9 cellular contexts compared by ENCODE assay signal in genomic region chr19:11323601-11324078, GRCh38. TPM values are rescaled to one million over a fixed set of nuclear protein-coding genes. Genes with fewer than 3 reads are reported as not detected.
DNase-seq lines count a peak whose midpoint lies in the region; ATAC-seq, FAIRE-seq and TF ChIP-seq lines count a peak whose summit lies in the region.
"Had no signal": no experiment of that assay in that cellular context is flagged by ENCODE, and none has a peak within 500 bp of the region (broad histone marks: within the 10 kb centered on the region; RNA-seq: fewer than 3 reads in every experiment).

No MANE protein-coding gene starts in this region.

- H3K4me3 ChIP-seq in A549 (no peak overlapping the region), IMR-90 (ENCODE audit: insufficient read depth, low read depth, low read length) (no peak overlapping the region), K562 (no peak overlapping the region), mucosa of rectum (ENCODE audit: low read length in 2 of 2) (no peak overlapping the region)

- H2BK15ac ChIP-seq in IMR-90 (ENCODE audit: low read depth, low read length) = peak overlapping the region; percentile 91; the same call in 2 of the 3 replicates

- peak overlapping the region; percentile 82; the same call in 1 of the 2 replicates for H3K56ac ChIP-seq in IMR-90 (ENCODE audit: extremely low read depth, insufficient read depth, low read length)

- H3K9me1 ChIP-seq in IMR-90 (ENCODE audit: insufficient read depth, low read length) = peaks cover 10% of the 10 kb centered on the region
- H3K9me1 ChIP-seq in K562 (ENCODE audit: control insufficient read depth, insufficient read depth, low read length) = no peaks in the 10 kb centered on the region

- peak overlapping the region; percentile 60 to 83 for H4K8ac ChIP-seq in IMR-90 (ENCODE audit: low read depth in 2 of 2, low read length in 2 of 2)

- H4K91ac ChIP-seq in IMR-90 (ENCODE audit: insufficient read depth, low read depth, low read length) = peak overlapping the region; percentile 91

- peak in 1 of 2 experiments; percentile 19; a peak in 2 of 6 replicates for ATAC-seq in A549
- ATAC-seq in IMR-90 (ENCODE audit: low read depth) = no peak; the same call in 1 of the 2 replicates
- peak; percentile 17; the same call in 2 of the 3 replicates for ATAC-seq in K562
- ATAC-seq in sciatic nerve = no peak
- ATAC-seq in HG02642 (IDR thresholded peaks at IDR 0.05; ENCODE audit: poor library complexity, unreplicated experiment) = no peak

- intact Hi-C loops in IMR-90 (cut with micrococcal nuclease) (loop anchor here (1.0 kb wide), 1 partner anchor 16 kb away; the partner anchor contains the start of gene RAB3D), K562 (cut with micrococcal nuclease) (no loop called here), sciatic nerve (cut with DNase I) (no loop called here)

- DNase-seq in A549 (ENCODE audit: low read depth in 1 of 2, low spot score in 1 of 2) (no peak), IMR-90 (no peak), K562 (ENCODE audit: extremely low read depth in 1 of 4, low spot score in 3 of 4) (no peak), SKM-1 treated with dmso at 0.1 percent for 144 hours (lab: John Stamatoyannopoulos, UW; ENCODE audit: unreplicated experiment) (no peak), sciatic nerve (ENCODE audit: low spot score) (no peak), NCI-H1436 treated with DMSO at 0.1 percent for 48 hours (lab: John Stamatoyannopoulos, UW) (no peak)

- H3K9me3 ChIP-seq in A549 (no peaks in the 10 kb centered on the region), IMR-90 (ENCODE audit: control insufficient read depth, insufficient read depth, low read length) (no peaks in the 10 kb centered on the region), K562 (replicated peaks; ENCODE audit: control insufficient read depth, insufficient read depth, low read depth, low read length) (no peaks in the 10 kb centered on the region), mucosa of rectum (ENCODE audit: control insufficient read depth in 2 of 2, low read length in 2 of 2) (no peaks in the 10 kb centered on the region)

- H3K9ac ChIP-seq in IMR-90 (ENCODE audit: low read depth, low read length) = peak overlapping the region; percentile 1; the same call in 1 of the 2 replicates
- H3K9ac ChIP-seq in K562 (ENCODE audit: insufficient read depth in 1 of 2, low read depth in 2 of 2, low read length in 2 of 2) = peak overlapping the region in 1 of 2 experiments; percentile 6; a peak in 1 of 4 replicates
- H3K9ac ChIP-seq in mucosa of rectum (ENCODE audit: low read depth in 1 of 2, low read length in 2 of 2) = peak overlapping the region in 1 of 2 donors; percentile 29

- TF ChIP-seq EP300 in A549 (IDR thresholded peaks at IDR 0.05) (no peak), K562 (IDR thresholded peaks at IDR 0.05; ENCODE audit: low read length) (no peak)

- H3K27ac ChIP-seq in A549 (peak overlapping the region; percentile 79 to 89), IMR-90 (ENCODE audit: insufficient read depth, low read length) (peak overlapping the region; percentile 65), K562 (ENCODE audit: extremely low read depth, low read depth, low read length) (peak overlapping the region; percentile 27; the same call in 1 of the 3 replicates), mucosa of rectum (ENCODE audit: low read depth in 2 of 2, low read length in 2 of 2) (peak overlapping the region; percentile 38 to 67)

- peak overlapping the region; percentile 76 for H3K4ac ChIP-seq in IMR-90 (ENCODE audit: low read depth, low read length)

- no peaks in the 10 kb centered on the region for H3K79me1 ChIP-seq in IMR-90 (ENCODE audit: low read depth in 1 of 2, low read length in 2 of 2)

- peak overlapping the region; percentile 79 for H2BK20ac ChIP-seq in IMR-90 (ENCODE audit: low read depth, low read length)

- in situ Hi-C loops in IMR-90 (cut with MboI; ENCODE audit: low sequenced_read_pairs) (no loop called here), K562 (cut with MboI) (no loop called here)

- dilution Hi-C loops in IMR-90 (cut with HindIII; ENCODE audit: low sequenced_read_pairs, unreplicated experiment) = no loop called here

- no peaks in the 10 kb centered on the region for H3K79me2 ChIP-seq in K562 (ENCODE audit: control insufficient read depth, insufficient read depth, low read length)

- WGBS in A549 (ENCODE audit: missing lambda C conversion rate) = 64% methylated on average over 5 of the region's 5 CpGs
- 60% methylated on average over 1 of the region's 5 CpGs; no CpG with 5 or more reads in 1 of the 2 experiments for WGBS in IMR-90 (ENCODE audit: extremely low coverage in 2 of 2, insufficient read length in 1 of 2), 2 experiments
- WGBS in K562 (ENCODE audit: insufficient coverage, low coverage, missing lambda C conversion rate) = 62% methylated on average over 5 of the region's 5 CpGs

- CTCF ChIA-PET in A549 (lab: Yijun Ruan, JAX) = interaction anchor here (0.7 to 1.8 kb wide), 6 partner anchors 28 to 160 kb away, joined by 3 to 5 read pairs (median 3); partner anchors contain the start of gene TSPAN16
- CTCF ChIA-PET in IMR-90 (lab: Yijun Ruan, JAX) = no interaction called here
- CTCF ChIA-PET in K562 (lab: Yijun Ruan, JAX; ENCODE audit: low intra/inter-chr PET ratio) = no interaction called here

- peak overlapping the region; percentile 33 for H2AK9ac ChIP-seq in IMR-90 (replicated peaks; ENCODE audit: low read depth, low read length, poor library complexity)

- H3K36me3 ChIP-seq in IMR-90 (ENCODE audit: control insufficient read depth, insufficient read depth, low read length) = peaks cover 7% of the 10 kb centered on the region; the same call in 1 of the 2 replicates
- H3K36me3 ChIP-seq in K562 (ENCODE audit: control insufficient read depth, insufficient read depth, low read length) = no peaks in the 10 kb centered on the region
- H3K36me3 ChIP-seq in mucosa of rectum (ENCODE audit: control insufficient read depth in 2 of 2, insufficient read depth in 2 of 2, low read length in 2 of 2) = peaks cover 3 to 4% of the 10 kb centered on the region in 2 donors

- no peak for TF ChIP-seq RAD21 in A549 (conservative IDR thresholded peaks at IDR 0.05 in 1 of 2, IDR thresholded peaks at IDR 0.05 in 1 of 2)
- TF ChIP-seq RAD21 in IMR-90 (IDR thresholded peaks at IDR 0.05; ENCODE audit: low read length) = no peak
- no peak for TF ChIP-seq RAD21 in K562 (CRISPR knock-in tag; conservative IDR thresholded peaks at IDR 0.05 in 1 of 2, IDR thresholded peaks at IDR 0.05 in 1 of 2)

- H2AFZ ChIP-seq in IMR-90 (replicated peaks; ENCODE audit: low read length, poor library complexity) (peak overlapping the region; percentile 38), K562 (ENCODE audit: low read depth, low read length) (peak overlapping the region; percentile 25; the same call in 1 of the 2 replicates)

- BruUV-seq in IMR-90 (replicated peaks; lab: Mats Ljungman, UMichigan) = no TSS peak
- BruUV-seq in K562 (replicated peaks; lab: Mats Ljungman, UMichigan) = TSS peak; percentile 47

- H3K14ac ChIP-seq in IMR-90 (replicated peaks; ENCODE audit: low read depth, low read length) = peak overlapping the region; percentile 59

- H4K20me1 ChIP-seq in IMR-90 (ENCODE audit: insufficient read depth, low read length) (no peaks in the 10 kb centered on the region), K562 (replicated peaks; ENCODE audit: control insufficient read depth, insufficient read depth, low read length) (no peaks in the 10 kb centered on the region)

- no peak for TF ChIP-seq POLR2A in A549 (IDR thresholded peaks at IDR 0.05; ENCODE audit: low read length)
- TF ChIP-seq POLR2A in IMR-90 (IDR thresholded peaks at IDR 0.05; ENCODE audit: low read depth, low read length) = no peak
- TF ChIP-seq POLR2A in K562 (conservative IDR thresholded peaks at IDR 0.05) = no peak

- peak overlapping the region; percentile 5 for H3K18ac ChIP-seq in IMR-90 (ENCODE audit: low read depth, low read length)

- H2AK5ac ChIP-seq in IMR-90 (ENCODE audit: low read depth, low read length) = peak overlapping the region; percentile 96

- no peak for TF ChIP-seq CTCF in A549 (IDR thresholded peaks at IDR 0.05)
- no peak for TF ChIP-seq CTCF in IMR-90 (conservative IDR thresholded peaks at IDR 0.05; ENCODE audit: low read depth, low read length)
- no peak for TF ChIP-seq CTCF in K562 (IDR thresholded peaks at IDR 0.05 in 2 of 3, conservative IDR thresholded peaks at IDR 0.05 in 1 of 3; ENCODE audit: insufficient read depth in 2 of 3, low read depth in 1 of 3, low read length in 3 of 3)

- H2BK5ac ChIP-seq in IMR-90 (ENCODE audit: low read depth, low read length, poor library complexity, severe bottlenecking) = peak overlapping the region; percentile 38

- POLR2A ChIA-PET in A549 (lab: Yijun Ruan, JAX) (interaction anchor here (1.0 to 1.9 kb wide), 4 partner anchors 16 to 58 kb away, joined by 4 to 7 read pairs (median 6); partner anchors contain the start of genes CCDC159, RAB3D and TMEM205), IMR-90 (lab: Charles Lee; ENCODE audit: unreplicated experiment) (no interaction called here), K562 (lab: Yijun Ruan, JAX) (no interaction called here)

- H3K4me1 ChIP-seq in A549 (peaks cover 42% of the 10 kb centered on the region), IMR-90 (ENCODE audit: control insufficient read depth, insufficient read depth, low read length) (peaks cover 12% of the 10 kb centered on the region), K562 (replicated peaks in 1 of 2; ENCODE audit: control insufficient read depth in 2 of 2, insufficient read depth in 2 of 2, low read length in 2 of 2) (peaks cover 17 to 27% of the 10 kb centered on the region in 2 experiments; a peak in 4 of 5 replicates), mucosa of rectum (ENCODE audit: control insufficient read depth in 2 of 2, insufficient read depth in 2 of 2, low read length in 2 of 2) (peaks cover 13 to 15% of the 10 kb centered on the region in 2 donors)

- H3K4me2 ChIP-seq in A549 (peak overlapping the region; percentile 68), IMR-90 (ENCODE audit: low read depth, low read length) (peak overlapping the region; percentile 43), K562 (ENCODE audit: insufficient read depth, low read length) (0 out of 2 replicates have a peak overlapping the region, but pooled peaks have one; percentile 11)

- H3K27me3 ChIP-seq in IMR-90 (ENCODE audit: control insufficient read depth, insufficient read depth, low read length) (no peaks in the 10 kb centered on the region), K562 (ENCODE audit: control insufficient read depth in 2 of 2, insufficient read depth in 2 of 2, low read length in 2 of 2) (no peaks in the 10 kb centered on the region), mucosa of rectum (ENCODE audit: control insufficient read depth in 2 of 2, insufficient read depth in 2 of 2, low read length in 2 of 2) (no peaks in the 10 kb centered on the region)

- H3K23ac ChIP-seq in IMR-90 (ENCODE audit: low read depth, low read length) = peak overlapping the region; percentile 87

- FAIRE-seq in A549 (lab: Jason Lieb, UNC) = no peak
- no peak for FAIRE-seq in K562 (lab: Jason Lieb, UNC)

- H2BK120ac ChIP-seq in IMR-90 (ENCODE audit: low read depth, low read length) = peak overlapping the region; percentile 87

- H4K5ac ChIP-seq in IMR-90 (ENCODE audit: low read depth, low read length) = peak overlapping the region; percentile 3

RNA-seq across cellular contexts. Expression of gene RAB3D, which starts 15.8 kb away (rescaled TPM):
- polyA plus RNA-seq in A549 (2011; rRNA removed) = 22.3 and 26.8 TPM in 2 replicates
- polyA plus RNA-seq in A549 (2012; cell fraction: cytosol; rRNA removed) = 13.2 and 14.0 TPM in 2 replicates
- 6.9 and 9.4 TPM in 2 replicates for polyA plus RNA-seq in A549 (2012; cell fraction: nucleus; rRNA removed)
- 4.1 to 5.6 TPM (median 4.8 TPM) in 3 replicates for polyA plus RNA-seq in A549 (2017; fragmentation: RNase III; extraction: RNeasy Plus Mini Kit Qiagen cat#74134 plus additional on column Dnase treatment)
- polyA minus RNA-seq in A549 (2011; rRNA and poly(A)+ RNA removed) = 95.2 and 136 TPM in 2 replicates
- total RNA-seq in IMR-90 (2012; rRNA removed) = 4.8 and 5.0 TPM in 2 replicates
- polyA plus RNA-seq in IMR-90 (2012; rRNA removed) = 5.0 and 5.5 TPM in 2 replicates
- polyA plus RNA-seq in IMR-90 (2012; cell fraction: cytosol; rRNA removed) = 5.5 and 6.5 TPM in 2 replicates
- 6.6 and 12.2 TPM in 2 replicates for polyA plus RNA-seq in IMR-90 (2012; cell fraction: nucleus; rRNA removed; ENCODE audit: low replicate concordance)
- total RNA-seq in K562 (2011; cell fraction: chromatin; rRNA removed; ENCODE audit: low replicate concordance) = 3.0 and 8.8 TPM in 2 replicates
- total RNA-seq in K562 (2011; cell fraction: nucleolus; rRNA removed) = 2.5 and 3.2 TPM in 2 replicates
- total RNA-seq in K562 (2011; cell fraction: nucleoplasm; rRNA removed) = 2.6 TPM in 2 replicates
- total RNA-seq in K562 (2014; rRNA removed) = 1.2 and 1.6 TPM in 2 replicates
- total RNA-seq in K562 (2014; rRNA removed; fragmentation: Illumina TruSeq; extraction: Trizol) = 1.3 and 1.4 TPM in 2 replicates
- 1.8 and 1.9 TPM in 2 replicates for total RNA-seq in K562 (2015; rRNA removed; fragmentation: Illumina TruSeq; extraction: Trizol)
- 3.3 and 4.5 TPM in 2 replicates for total RNA-seq in K562 (2021)
- polyA plus RNA-seq in K562 (2011; rRNA removed) = 3.0 and 3.8 TPM in 2 replicates
- polyA plus RNA-seq in K562 (2011; cell fraction: cytosol; rRNA removed) = 2.6 and 3.9 TPM in 2 replicates
- polyA plus RNA-seq in K562 (2011; cell fraction: nucleus; rRNA removed) = 1.3 and 1.7 TPM in 2 replicates
- polyA plus RNA-seq in K562 (2012) = 1.1 and 2.3 TPM in 2 replicates
- 0.89 and 1.4 TPM in 2 replicates for polyA plus RNA-seq in K562 (2014; fragmentation: Illumina TruSeq; extraction: Trizol)
- 1 to 10 TPM in 1 of 2 experiments, under 1 TPM in 1; 0.34 to 1.1 TPM for polyA plus RNA-seq in K562 (2014; fragmentation: Nextera tagmentation; extraction: Ambion mirVana)
- polyA plus RNA-seq in K562 (2014; rRNA removed) = 1.5 and 1.9 TPM in 2 replicates
- polyA minus RNA-seq in K562 (2011; rRNA and poly(A)+ RNA removed) = 7.1 and 8.6 TPM in 2 replicates
- 2.7 and 4.4 TPM in 2 replicates for polyA minus RNA-seq in K562 (2011; cell fraction: cytosol; rRNA and poly(A)+ RNA removed)
- 1.2 and 1.6 TPM in 2 replicates for polyA minus RNA-seq in K562 (2011; cell fraction: nucleus; rRNA and poly(A)+ RNA removed)
- 25.1 TPM for total RNA-seq in sciatic nerve

RNA-seq across cellular contexts. Expression of gene TMEM205, which starts 22.4 kb away (rescaled TPM):
- 183 and 230 TPM in 2 replicates for polyA plus RNA-seq in A549 (2011; rRNA removed)
- polyA plus RNA-seq in A549 (2012; cell fraction: cytosol; rRNA removed) = 269 and 277 TPM in 2 replicates
- 218 and 264 TPM in 2 replicates for polyA plus RNA-seq in A549 (2012; cell fraction: nucleus; rRNA removed)
- 91.6 to 92.6 TPM (median 92.3 TPM) in 3 replicates for polyA plus RNA-seq in A549 (2017; fragmentation: RNase III; extraction: RNeasy Plus Mini Kit Qiagen cat#74134 plus additional on column Dnase treatment)
- 135 and 193 TPM in 2 replicates for polyA minus RNA-seq in A549 (2011; rRNA and poly(A)+ RNA removed)
- total RNA-seq in IMR-90 (2012; rRNA removed) = 87.5 and 136 TPM in 2 replicates
- 107 and 110 TPM in 2 replicates for polyA plus RNA-seq in IMR-90 (2012; rRNA removed)
- 71.0 and 211 TPM in 2 replicates for polyA plus RNA-seq in IMR-90 (2012; cell fraction: cytosol; rRNA removed)
- polyA plus RNA-seq in IMR-90 (2012; cell fraction: nucleus; rRNA removed; ENCODE audit: low replicate concordance) = 91.3 and 108 TPM in 2 replicates
- 24.9 and 71.9 TPM in 2 replicates for total RNA-seq in K562 (2011; cell fraction: chromatin; rRNA removed; ENCODE audit: low replicate concordance)
- 125 and 126 TPM in 2 replicates for total RNA-seq in K562 (2011; cell fraction: nucleolus; rRNA removed)
- 67.8 and 77.4 TPM in 2 replicates for total RNA-seq in K562 (2011; cell fraction: nucleoplasm; rRNA removed)
- 63.3 and 68.9 TPM in 2 replicates for total RNA-seq in K562 (2014; rRNA removed)
- 21.2 and 26.1 TPM in 2 replicates for total RNA-seq in K562 (2014; rRNA removed; fragmentation: Illumina TruSeq; extraction: Trizol)
- total RNA-seq in K562 (2015; rRNA removed; fragmentation: Illumina TruSeq; extraction: Trizol) = 32.0 and 33.7 TPM in 2 replicates
- 44.1 and 45.6 TPM in 2 replicates for total RNA-seq in K562 (2021)
- 57.7 and 68.8 TPM in 2 replicates for polyA plus RNA-seq in K562 (2011; rRNA removed)
- polyA plus RNA-seq in K562 (2011; cell fraction: cytosol; rRNA removed) = 179 and 221 TPM in 2 replicates
- polyA plus RNA-seq in K562 (2011; cell fraction: nucleus; rRNA removed) = 92.4 and 97.3 TPM in 2 replicates
- 57.1 and 57.4 TPM in 2 replicates for polyA plus RNA-seq in K562 (2012)
- 72.6 and 73.2 TPM in 2 replicates for polyA plus RNA-seq in K562 (2014; fragmentation: Illumina TruSeq; extraction: Trizol)
- 10 to 100 TPM; 21.3 to 27.3 TPM for polyA plus RNA-seq in K562 (2014; fragmentation: Nextera tagmentation; extraction: Ambion mirVana)
- 81.5 and 83.8 TPM in 2 replicates for polyA plus RNA-seq in K562 (2014; rRNA removed)
- 30.4 and 35.1 TPM in 2 replicates for polyA minus RNA-seq in K562 (2011; rRNA and poly(A)+ RNA removed)
- 26.4 and 28.5 TPM in 2 replicates for polyA minus RNA-seq in K562 (2011; cell fraction: cytosol; rRNA and poly(A)+ RNA removed)
- 4.7 and 11.6 TPM in 2 replicates for polyA minus RNA-seq in K562 (2011; cell fraction: nucleus; rRNA and poly(A)+ RNA removed)
- total RNA-seq in sciatic nerve = 58.0 TPM

RNA-seq across cellular contexts. Expression of gene CCDC159, which starts 22.7 kb away (rescaled TPM):
- polyA plus RNA-seq in A549 (2011; rRNA removed) = 11.3 and 12.2 TPM in 2 replicates
- polyA plus RNA-seq in A549 (2012; cell fraction: cytosol; rRNA removed) = 7.5 and 7.9 TPM in 2 replicates
- polyA plus RNA-seq in A549 (2012; cell fraction: nucleus; rRNA removed) = 40.2 and 53.1 TPM in 2 replicates
- polyA plus RNA-seq in A549 (2017; fragmentation: RNase III; extraction: RNeasy Plus Mini Kit Qiagen cat#74134 plus additional on column Dnase treatment) = 8.4 to 11.2 TPM (median 8.6 TPM) in 3 replicates
- polyA minus RNA-seq in A549 (2011; rRNA and poly(A)+ RNA removed) = 8.0 and 12.8 TPM in 2 replicates
- total RNA-seq in IMR-90 (2012; rRNA removed) = 4.4 and 4.7 TPM in 2 replicates
- polyA plus RNA-seq in IMR-90 (2012; rRNA removed) = 14.0 and 14.3 TPM in 2 replicates
- 10.4 and 13.2 TPM in 2 replicates for polyA plus RNA-seq in IMR-90 (2012; cell fraction: cytosol; rRNA removed)
- polyA plus RNA-seq in IMR-90 (2012; cell fraction: nucleus; rRNA removed; ENCODE audit: low replicate concordance) = 85.5 and 114 TPM in 2 replicates
- total RNA-seq in K562 (2011; cell fraction: chromatin; rRNA removed; ENCODE audit: low replicate concordance) = 35.6 and 69.3 TPM in 2 replicates
- 24.6 and 29.0 TPM in 2 replicates for total RNA-seq in K562 (2011; cell fraction: nucleolus; rRNA removed)
- total RNA-seq in K562 (2011; cell fraction: nucleoplasm; rRNA removed) = 35.5 and 35.6 TPM in 2 replicates
- 3.6 and 3.7 TPM in 2 replicates for total RNA-seq in K562 (2014; rRNA removed)
- total RNA-seq in K562 (2014; rRNA removed; fragmentation: Illumina TruSeq; extraction: Trizol) = 3.1 and 3.9 TPM in 2 replicates
- total RNA-seq in K562 (2015; rRNA removed; fragmentation: Illumina TruSeq; extraction: Trizol) = 3.9 and 4.7 TPM in 2 replicates
- 5.9 and 7.6 TPM in 2 replicates for total RNA-seq in K562 (2021)
- 6.8 and 9.4 TPM in 2 replicates for polyA plus RNA-seq in K562 (2011; rRNA removed)
- 5.8 and 5.9 TPM in 2 replicates for polyA plus RNA-seq in K562 (2011; cell fraction: cytosol; rRNA removed)
- polyA plus RNA-seq in K562 (2011; cell fraction: nucleus; rRNA removed) = 52.3 and 65.7 TPM in 2 replicates
- polyA plus RNA-seq in K562 (2012) = 13.1 and 29.9 TPM in 2 replicates
- 8.9 and 10.1 TPM in 2 replicates for polyA plus RNA-seq in K562 (2014; fragmentation: Illumina TruSeq; extraction: Trizol)
- polyA plus RNA-seq in K562 (2014; fragmentation: Nextera tagmentation; extraction: Ambion mirVana) = 1 to 10 TPM in 1 of 2 experiments, under 1 TPM in 1; 0.68 to 2.5 TPM
- 6.8 and 8.6 TPM in 2 replicates for polyA plus RNA-seq in K562 (2014; rRNA removed)
- 2.1 and 3.3 TPM in 2 replicates for polyA minus RNA-seq in K562 (2011; rRNA and poly(A)+ RNA removed)
- not detected in 2 replicates for polyA minus RNA-seq in K562 (2011; cell fraction: cytosol; rRNA and poly(A)+ RNA removed)
- polyA minus RNA-seq in K562 (2011; cell fraction: nucleus; rRNA and poly(A)+ RNA removed) = 14.4 and 14.7 TPM in 2 replicates
- total RNA-seq in sciatic nerve = 42.7 TPM

RNA-seq across cellular contexts. Expression of gene TSPAN16, which starts 27.7 kb away (rescaled TPM):
- polyA plus RNA-seq in A549 (2011; rRNA removed) = not detected in 2 replicates
- not detected in 2 replicates for polyA plus RNA-seq in A549 (2012; cell fraction: cytosol; rRNA removed)
- polyA plus RNA-seq in A549 (2012; cell fraction: nucleus; rRNA removed) = not detected in 2 replicates
- not detected in 3 replicates for polyA plus RNA-seq in A549 (2017; fragmentation: RNase III; extraction: RNeasy Plus Mini Kit Qiagen cat#74134 plus additional on column Dnase treatment)
- not detected in 2 replicates for polyA minus RNA-seq in A549 (2011; rRNA and poly(A)+ RNA removed)
- total RNA-seq in IMR-90 (2012; rRNA removed) = not detected in 2 replicates
- not detected in 2 replicates for polyA plus RNA-seq in IMR-90 (2012; rRNA removed)
- polyA plus RNA-seq in IMR-90 (2012; cell fraction: cytosol; rRNA removed) = not detected in 2 replicates
- polyA plus RNA-seq in IMR-90 (2012; cell fraction: nucleus; rRNA removed; ENCODE audit: low replicate concordance) = not detected in 2 replicates
- not detected in 2 replicates for total RNA-seq in K562 (2011; cell fraction: chromatin; rRNA removed; ENCODE audit: low replicate concordance)
- not detected in 2 replicates for total RNA-seq in K562 (2011; cell fraction: nucleolus; rRNA removed)
- total RNA-seq in K562 (2011; cell fraction: nucleoplasm; rRNA removed) = not detected in 2 replicates
- total RNA-seq in K562 (2014; rRNA removed) = not detected in 2 replicates
- total RNA-seq in K562 (2014; rRNA removed; fragmentation: Illumina TruSeq; extraction: Trizol) = not detected in 2 replicates
- not detected in 2 replicates for total RNA-seq in K562 (2015; rRNA removed; fragmentation: Illumina TruSeq; extraction: Trizol)
- total RNA-seq in K562 (2021) = not detected in 2 replicates
- polyA plus RNA-seq in K562 (2011; rRNA removed) = not detected in 2 replicates
- polyA plus RNA-seq in K562 (2011; cell fraction: cytosol; rRNA removed) = not detected in 2 replicates
- polyA plus RNA-seq in K562 (2011; cell fraction: nucleus; rRNA removed) = not detected in 2 replicates
- polyA plus RNA-seq in K562 (2012) = not detected in 2 replicates
- not detected in 2 replicates for polyA plus RNA-seq in K562 (2014; fragmentation: Illumina TruSeq; extraction: Trizol)
- not detected for polyA plus RNA-seq in K562 (2014; fragmentation: Nextera tagmentation; extraction: Ambion mirVana)
- not detected in 2 replicates for polyA plus RNA-seq in K562 (2014; rRNA removed)
- polyA minus RNA-seq in K562 (2011; rRNA and poly(A)+ RNA removed) = not detected in 2 replicates
- not detected in 2 replicates for polyA minus RNA-seq in K562 (2011; cell fraction: cytosol; rRNA and poly(A)+ RNA removed)
- polyA minus RNA-seq in K562 (2011; cell fraction: nucleus; rRNA and poly(A)+ RNA removed) = not detected in 2 replicates
- total RNA-seq in sciatic nerve = not detected
- total RNA-seq: neural crest cell had no signal

RNA-seq across cellular contexts. Expression of gene PLPPR2, which starts 31.6 kb away (rescaled TPM):
- polyA plus RNA-seq in A549 (2011; rRNA removed) (5.6 and 6.3 TPM in 2 replicates), A549 (2017; fragmentation: RNase III; extraction: RNeasy Plus Mini Kit Qiagen cat#74134 plus additional on column Dnase treatment) (8.6 to 12.3 TPM (median 9.7 TPM) in 3 replicates), IMR-90 (2012; rRNA removed) (45.2 and 50.2 TPM in 2 replicates), K562 (2011; rRNA removed) (3.4 and 6.3 TPM in 2 replicates), K562 (2014; fragmentation: Illumina TruSeq; extraction: Trizol) (8.1 and 12.8 TPM in 2 replicates), K562 (2014; fragmentation: Nextera tagmentation; extraction: Ambion mirVana) (under 1 TPM; 0.49 TPM), K562 (2014; rRNA removed) (8.6 and 10.0 TPM in 2 replicates)
- polyA plus RNA-seq in A549 (2012; cell fraction: cytosol; rRNA removed) = 8.6 and 11.8 TPM in 2 replicates
- polyA plus RNA-seq in A549 (2012; cell fraction: nucleus; rRNA removed) = 20.2 and 33.1 TPM in 2 replicates
- 4.7 TPM in 2 replicates for polyA minus RNA-seq in A549 (2011; rRNA and poly(A)+ RNA removed)
- total RNA-seq in IMR-90 (2012; rRNA removed) (3.9 and 4.4 TPM in 2 replicates), K562 (2014; rRNA removed) (4.4 and 11.2 TPM in 2 replicates), K562 (2014; rRNA removed; fragmentation: Illumina TruSeq; extraction: Trizol) (1.8 and 2.1 TPM in 2 replicates), K562 (2015; rRNA removed; fragmentation: Illumina TruSeq; extraction: Trizol) (2.6 and 3.1 TPM in 2 replicates), K562 (2021) (15.9 and 17.6 TPM in 2 replicates), sciatic nerve (27.5 TPM)
- 36.6 and 62.6 TPM in 2 replicates for polyA plus RNA-seq in IMR-90 (2012; cell fraction: cytosol; rRNA removed)
- 66.7 and 132 TPM in 2 replicates for polyA plus RNA-seq in IMR-90 (2012; cell fraction: nucleus; rRNA removed; ENCODE audit: low replicate concordance)
- total RNA-seq in K562 (2011; cell fraction: chromatin; rRNA removed; ENCODE audit: low replicate concordance) = 8.1 and 27.1 TPM in 2 replicates
- 25.7 and 35.0 TPM in 2 replicates for total RNA-seq in K562 (2011; cell fraction: nucleolus; rRNA removed)
- 21.9 and 29.8 TPM in 2 replicates for total RNA-seq in K562 (2011; cell fraction: nucleoplasm; rRNA removed)
- 5.2 and 13.0 TPM in 2 replicates for polyA plus RNA-seq in K562 (2011; cell fraction: cytosol; rRNA removed)
- polyA plus RNA-seq in K562 (2011; cell fraction: nucleus; rRNA removed) = 21.6 and 30.6 TPM in 2 replicates
- 16.0 and 16.8 TPM in 2 replicates for polyA plus RNA-seq in K562 (2012)
- 1.1 and 2.5 TPM in 2 replicates for polyA minus RNA-seq in K562 (2011; rRNA and poly(A)+ RNA removed)
- 6.1 and 10.4 TPM in 2 replicates for polyA minus RNA-seq in K562 (2011; cell fraction: cytosol; rRNA and poly(A)+ RNA removed)
- 7.2 and 8.5 TPM in 2 replicates for polyA minus RNA-seq in K562 (2011; cell fraction: nucleus; rRNA and poly(A)+ RNA removed)

Comparison
In these comparisons a context has a peak if more than half of its experiments do, and no peak if none do; other contexts are left out.
1. H3K27ac ChIP-seq: peak in every context shown above with its lines; median percentile 84 in A549; 65 in IMR-90; 52 in mucosa of rectum; 27 in K562.
2. H3K4me2 ChIP-seq: peak in every context shown above with its lines; median percentile 68 in A549; 43 in IMR-90; 11 in K562.